8 cellular contexts compared by ENCODE assay signal in genomic region chr4:81724925-81725329, GRCh38.
DNase-seq lines count a peak whose midpoint lies in the region; ATAC-seq and TF ChIP-seq lines count a peak whose summit lies in the region.

No MANE protein-coding gene starts in this region.

- in situ Hi-C loops in G401 (cut with HindIII; ENCODE audit: low sequenced_read_pairs): no loop called here

- intact Hi-C loops in vagina (cut with DNase I): no loop called here

- no peaks in the 10 kb centered on the region for H3K27me3 ChIP-seq in vagina

- ATAC-seq in GM18868 (IDR thresholded peaks at IDR 0.05; ENCODE audit: unreplicated experiment): peak; percentile 100
- peak; percentile 100 for ATAC-seq in HG02852 (IDR thresholded peaks at IDR 0.05; ENCODE audit: unreplicated experiment)
- peak; percentile 100 for ATAC-seq in activated naive CD4-positive, alpha-beta T cell treated with anti-CD3 and anti-CD28 coated beads, Interleukin-2, amount 50 U/mL, for 72 hours
- peak; percentile 82 for ATAC-seq in left lobe of liver

- H3K36me3 Mint-ChIP-seq in activated naive CD4-positive, alpha-beta T cell treated with anti-CD3 and anti-CD28 coated beads, Interleukin-2, amount 50 U/mL, for 72 hours: no peaks in the 10 kb centered on the region

- no peaks in the 10 kb centered on the region for H3K9me3 ChIP-seq in vagina

- no peak for TF ChIP-seq POLR2A in vagina (IDR thresholded peaks at IDR 0.05)

- H3K36me3 ChIP-seq in vagina: no peaks in the 10 kb centered on the region

- H3K9me3 Mint-ChIP-seq in activated naive CD4-positive, alpha-beta T cell treated with anti-CD3 and anti-CD28 coated beads, Interleukin-2, amount 50 U/mL, for 72 hours: peaks cover 4% of the 10 kb centered on the region in 2 donors

- no peak overlapping the region for H3K4me3 ChIP-seq in vagina

- no peak overlapping the region for H3K27ac ChIP-seq in vagina

- H3K27ac Mint-ChIP-seq in activated naive CD4-positive, alpha-beta T cell treated with anti-CD3 and anti-CD28 coated beads, Interleukin-2, amount 50 U/mL, for 72 hours: peak overlapping the region in 1 of 2 donors; percentile 1

- DNase-seq in RKO (ENCODE audit: low spot score) (peak; percentile 51), left lobe of liver (ENCODE audit: low spot score) (peak; percentile 52), G401 (ENCODE audit: low spot score) (no peak), vagina (ENCODE audit: extremely low spot score in 2 of 2) (no peak)
- DNase-seq in activated naive CD4-positive, alpha-beta T cell treated with anti-CD3 and anti-CD28 coated beads, Interleukin-2, amount 50 U/mL, for 72 hours (ENCODE audit: low spot score in 2 of 2): peak; percentile 54 to 60
- DNase-seq in stimulated activated CD4-positive, alpha-beta T cell treated with anti-CD3 and anti-CD28 coated beads, TNF-alpha, amount 100 ng/mL, for 4 hours (ENCODE audit: low read depth in 3 of 3): peak; percentile 15 to 45 (median 24)

- TF ChIP-seq CTCF in vagina (IDR thresholded peaks at IDR 0.05): no peak

- peaks cover 9% of the 10 kb centered on the region for H3K4me1 ChIP-seq in vagina

Comparison
In these comparisons a context has a peak if more than half of its experiments do, and no peak if none do; other contexts are left out.
1. DNase-seq: peak in RKO (single experiment), activated naive CD4-positive, alpha-beta T cell treated with anti-CD3 and anti-CD28 coated beads, Interleukin-2, amount 50 U/mL, for 72 hours (2 of 2), left lobe of liver (single experiment) and stimulated activated CD4-positive, alpha-beta T cell treated with anti-CD3 and anti-CD28 coated beads, TNF-alpha, amount 100 ng/mL, for 4 hours (3 of 3); none in G401 (single experiment) and vagina (0 of 2).
2. Peak in every context shown above with its lines, with median percentiles within 50 percentile points of each other: ATAC-seq.